In genomic region chr17:77107506-77108433, GRCh38 we compare ENCODE assay signal across 8 cellular contexts. TPM values are rescaled to one million over a fixed set of nuclear protein-coding genes. Genes with fewer than 3 reads are reported as not detected.
DNase-seq lines count a peak whose midpoint lies in the region; ATAC-seq and TF ChIP-seq lines count a peak whose summit lies in the region.

No MANE protein-coding gene starts in this region.

- H3K27ac ChIP-seq in smooth muscle cell (ENCODE audit: low read depth) (no peak overlapping the region), substantia nigra (ENCODE audit: low read depth, low read length, poor library complexity, severe bottlenecking) (no peak overlapping the region), colonic mucosa (no peak overlapping the region)

- no peaks in the 10 kb centered on the region for H3K9me3 Mint-ChIP-seq in activated T-cell treated with anti-CD3 and anti-CD28 coated beads, Interleukin-2, amount 50 U/mL, for 24 hours

- intact Hi-C loops in colonic mucosa (cut with DNase I): no loop called here
- intact Hi-C loops in posterior cingulate gyrus (cut with DNase I): no loop called here

- H3K27me3 ChIP-seq in smooth muscle cell (ENCODE audit: low read depth) (no peaks in the 10 kb centered on the region), colonic mucosa (no peaks in the 10 kb centered on the region)

- H2AFZ ChIP-seq in smooth muscle cell (ENCODE audit: low read depth): no peak overlapping the region

- no peaks in the 10 kb centered on the region for H3K36me3 ChIP-seq in smooth muscle cell (ENCODE audit: low read depth)
- no peaks in the 10 kb centered on the region for H3K36me3 ChIP-seq in colonic mucosa

- peaks cover 40% of the 10 kb centered on the region for H3K4me1 Mint-ChIP-seq in activated T-cell treated with anti-CD3 and anti-CD28 coated beads, Interleukin-2, amount 50 U/mL, for 24 hours (ENCODE audit: low read depth)

- H3K27me3 Mint-ChIP-seq in activated T-cell treated with anti-CD3 and anti-CD28 coated beads, Interleukin-2, amount 50 U/mL, for 24 hours: no peaks in the 10 kb centered on the region

- H3K4me2 ChIP-seq in smooth muscle cell: peak overlapping the region; percentile 53

- TF ChIP-seq CTCF in smooth muscle cell (IDR thresholded peaks at IDR 0.05; ENCODE audit: borderline replicate concordance, insufficient read depth, poor library complexity, severe bottlenecking) (no peak), colonic mucosa (IDR thresholded peaks at IDR 0.05) (no peak)

- H3K79me2 ChIP-seq in smooth muscle cell (ENCODE audit: low read depth): no peaks in the 10 kb centered on the region

- peak overlapping the region; percentile 82 for H3K27ac Mint-ChIP-seq in activated T-cell treated with anti-CD3 and anti-CD28 coated beads, Interleukin-2, amount 50 U/mL, for 24 hours

- H3K9me3 ChIP-seq in smooth muscle cell (replicated peaks; ENCODE audit: low read depth) (no peaks in the 10 kb centered on the region), colonic mucosa (no peaks in the 10 kb centered on the region)

- no peaks in the 10 kb centered on the region for H3F3A ChIP-seq in smooth muscle cell (ENCODE audit: low read depth)

- ATAC-seq in GM18508 (IDR thresholded peaks at IDR 0.05; ENCODE audit: insufficient read depth, unreplicated experiment): peak; percentile 47
- ATAC-seq in HG02973 (IDR thresholded peaks at IDR 0.05; ENCODE audit: unreplicated experiment): peak; percentile 49
- ATAC-seq in HG03135 (IDR thresholded peaks at IDR 0.05; ENCODE audit: unreplicated experiment): no peak

- peaks cover 24% of the 10 kb centered on the region for H3K4me1 ChIP-seq in smooth muscle cell (ENCODE audit: low read depth)
- no peaks in the 10 kb centered on the region for H3K4me1 ChIP-seq in colonic mucosa

- H4K20me1 ChIP-seq in smooth muscle cell (ENCODE audit: low read depth): no peaks in the 10 kb centered on the region

- H3K4me3 Mint-ChIP-seq in activated T-cell treated with anti-CD3 and anti-CD28 coated beads, Interleukin-2, amount 50 U/mL, for 24 hours: peak overlapping the region; percentile 56

- no peak overlapping the region for H3K4me3 ChIP-seq in smooth muscle cell
- no peak overlapping the region for H3K4me3 ChIP-seq in colonic mucosa

- H3K9ac ChIP-seq in smooth muscle cell (ENCODE audit: low read depth) (no peak overlapping the region), colonic mucosa (ENCODE audit: low read depth in 2 of 2, low read length in 2 of 2) (no peak overlapping the region)

- WGBS in smooth muscle cell (ENCODE audit: low lambda C conversion rate): 73% methylated on average over 23 of the region's 23 CpGs

- peak; percentile 67 for DNase-seq in activated T-cell treated with anti-CD3 and anti-CD28 coated beads, Interleukin-2, amount 50 U/mL, for 24 hours
- DNase-seq in smooth muscle cell (lab: John Stamatoyannopoulos, UW; ENCODE audit: unreplicated experiment) (no peak), substantia nigra (lab: John Stamatoyannopoulos, UW) (no peak), colonic mucosa (no peak), posterior cingulate gyrus (no peak)

- H3K36me3 Mint-ChIP-seq in activated T-cell treated with anti-CD3 and anti-CD28 coated beads, Interleukin-2, amount 50 U/mL, for 24 hours (ENCODE audit: low read depth): peaks cover 14% of the 10 kb centered on the region

RNA-seq across cellular contexts. Expression of gene SEC14L1, which starts 33.0 kb away (rescaled TPM):
- total RNA-seq in smooth muscle cell (24.3 and 25.1 TPM in 2 replicates), colonic mucosa (10 to 100 TPM; 31.0 to 38.8 TPM)
- 25.8 and 29.5 TPM in 2 replicates for polyA plus RNA-seq in smooth muscle cell
